ENCODE assay signal across 26 cellular contexts in the genomic region with DNA sequence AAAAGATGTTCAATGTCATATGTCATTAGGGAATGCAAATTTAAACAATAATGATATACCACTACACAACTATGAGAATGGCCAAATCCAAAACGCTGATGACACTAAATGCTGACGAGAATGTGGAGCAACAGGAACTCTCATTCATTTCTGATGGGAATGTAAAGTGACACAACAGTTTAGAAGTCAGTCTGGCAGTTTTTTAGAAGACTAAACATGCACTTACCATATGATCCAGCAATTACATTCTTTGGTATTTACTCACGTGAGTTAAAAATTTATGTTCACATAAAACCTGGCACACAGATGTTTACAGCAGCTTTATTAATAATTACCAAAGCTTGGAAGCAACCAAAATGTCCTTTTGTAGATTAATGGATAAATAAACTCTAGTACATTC.
"Had no signal": no experiment of that assay in that cellular context is flagged by ENCODE, and none has a peak within 500 bp of the region (broad histone marks: within the 10 kb centered on the region; RNA-seq: fewer than 3 reads in every experiment).

No MANE protein-coding gene starts in this region.

- H3K4me3 ChIP-seq: esophagus muscularis mucosa, heart left ventricle, prostate gland, right lobe of liver, spleen, testis, tibial nerve had no signal

- H3K79me2 ChIP-seq: parathyroid adenoma had no signal

- H3K27me3 Mint-ChIP-seq: dendritic cell treated with granulocyte-macrophage colony-stimulating factor and Interleukin-4, amounts not matched to agents 40 ng/mL and 50 ng/mL, for 4 days had no signal

- H3K36me3 Mint-ChIP-seq: naive B cell; stimulated activated memory B cell treated with anti-CD40 and anti-IgM and Interleukin-4, amounts not matched to agents 10 μg/mL and 1 μg/mL and 100 μg/mL, for 72 hours had no signal

- H3K4me1 ChIP-seq: esophagus muscularis mucosa, heart left ventricle, parathyroid adenoma, prostate gland, right lobe of liver, spleen, testis, tibial nerve had no signal

- H3K4me1 Mint-ChIP-seq: naive B cell; stimulated activated memory B cell treated with anti-CD40 and anti-IgM and Interleukin-4, amounts not matched to agents 10 μg/mL and 1 μg/mL and 100 μg/mL, for 72 hours had no signal

- H3K27ac Mint-ChIP-seq: dendritic cell treated with granulocyte-macrophage colony-stimulating factor and Interleukin-4, amounts not matched to agents 40 ng/mL and 50 ng/mL, for 4 days; effector memory CD8-positive, alpha-beta T cell; naive B cell; nephron; stimulated activated memory B cell treated with anti-CD40 and anti-IgM and Interleukin-4, amounts not matched to agents 10 μg/mL and 1 μg/mL and 100 μg/mL, for 72 hours; stimulated activated naive CD8-positive, alpha-beta T cell treated with anti-CD3 and anti-CD28 coated beads, Interleukin-15, Interleukin-2, amounts not matched to agents 100 ng/mL and 50 ng/mL, for 24 hours had no signal

- H3K9me3 ChIP-seq: esophagus muscularis mucosa, prostate gland, right lobe of liver, spleen, testis, tibial nerve had no signal

- H3K36me3 ChIP-seq: esophagus muscularis mucosa, heart left ventricle, prostate gland, right lobe of liver, spleen, tibial nerve had no signal

- DNase-seq: effector memory CD8-positive, alpha-beta T cell; heart left ventricle; hippocampal formation; kidney glomerular epithelial cell; mesendoderm; naive B cell; occipital lobe; retina; right lobe of liver; spleen; stimulated activated CD4-positive, alpha-beta T cell treated with anti-CD3 and anti-CD28 coated beads, Interleukin-15, amount 100 ng/mL, for 24 hours; stimulated activated CD4-positive, alpha-beta T cell treated with anti-CD3 and anti-CD28 coated beads, Interleukin-1b, Interleukin-23, amount 100 ng/mL, for 48 hours; stimulated activated CD4-positive, alpha-beta T cell treated with anti-CD3 and anti-CD28 coated beads, Interleukin-4, amount 100 ng/mL, for 24 hours; testis had no signal

- H3K27ac ChIP-seq: epithelial cell of prostate, esophagus muscularis mucosa, heart left ventricle, parathyroid adenoma, prostate gland, right lobe of liver, spleen, testis, tibial nerve had no signal

- FAIRE-seq: colon, frontal cortex, islet of Langerhans had no signal

- H3K27me3 ChIP-seq: esophagus muscularis mucosa, heart left ventricle, spleen, testis, tibial nerve had no signal

- H3K4me3 Mint-ChIP-seq: dendritic cell treated with granulocyte-macrophage colony-stimulating factor and Interleukin-4, amounts not matched to agents 40 ng/mL and 50 ng/mL, for 4 days; effector memory CD8-positive, alpha-beta T cell; naive B cell; nephron; stimulated activated memory B cell treated with anti-CD40 and anti-IgM and Interleukin-4, amounts not matched to agents 10 μg/mL and 1 μg/mL and 100 μg/mL, for 72 hours; stimulated activated naive CD8-positive, alpha-beta T cell treated with anti-CD3 and anti-CD28 coated beads, Interleukin-15, Interleukin-2, amounts not matched to agents 100 ng/mL and 50 ng/mL, for 24 hours had no signal

- H3K9me3 Mint-ChIP-seq: dendritic cell treated with granulocyte-macrophage colony-stimulating factor and Interleukin-4, amounts not matched to agents 40 ng/mL and 50 ng/mL, for 4 days; effector memory CD8-positive, alpha-beta T cell; stimulated activated naive CD8-positive, alpha-beta T cell treated with anti-CD3 and anti-CD28 coated beads, Interleukin-15, Interleukin-2, amounts not matched to agents 100 ng/mL and 50 ng/mL, for 24 hours had no signal

- H2AFZ ChIP-seq: parathyroid adenoma had no signal
